Comparison of ENCODE assay signal across 8 cellular contexts in genomic region chr7:91266067-91266930, GRCh38. TPM values are rescaled to one million over a fixed set of nuclear protein-coding genes. Genes with fewer than 3 reads are reported as not detected.
DNase-seq lines count a peak whose midpoint lies in the region; ATAC-seq and TF ChIP-seq lines count a peak whose summit lies in the region.

No MANE protein-coding gene starts in this region.

- TF ChIP-seq CTCF in cardiac fibroblast (IDR thresholded peaks at IDR 0.05; ENCODE audit: low read depth, low read length) (no peak), right lobe of liver (IDR thresholded peaks at IDR 0.05) (no peak), thyroid gland (IDR thresholded peaks at IDR 0.05) (no peak), OCI-LY7 (conservative IDR thresholded peaks at IDR 0.05; ENCODE audit: low read length) (no peak)

- no peaks in the 10 kb centered on the region for H3K9me3 Mint-ChIP-seq in activated CD4-positive, alpha-beta T cell treated with anti-CD3 and anti-CD28 coated beads, Interleukin-2, amount 10 ng/mL, durations not matched to agents 24 days and 14 days

- peak overlapping the region; percentile 89 for H3K4me3 Mint-ChIP-seq in activated CD4-positive, alpha-beta T cell treated with anti-CD3 and anti-CD28 coated beads, Interleukin-2, amount 10 ng/mL, durations not matched to agents 24 days and 14 days

- H3K27ac Mint-ChIP-seq in activated CD4-positive, alpha-beta T cell treated with anti-CD3 and anti-CD28 coated beads, Interleukin-2, amount 10 ng/mL, durations not matched to agents 24 days and 14 days = no peak overlapping the region

- POLR2A ChIA-PET in OCI-LY7 (lab: Charles Lee) = interaction anchor here (0.6 kb wide), 2 partner anchors 690 to 1003 kb away, joined by 3 to 4 read pairs; no protein-coding TSS in a partner anchor

- H3K36me3 Mint-ChIP-seq in activated CD4-positive, alpha-beta T cell treated with anti-CD3 and anti-CD28 coated beads, Interleukin-2, amount 10 ng/mL, durations not matched to agents 24 days and 14 days (ENCODE audit: low read depth) = no peaks in the 10 kb centered on the region

- TF ChIP-seq POLR2A in right lobe of liver (IDR thresholded peaks at IDR 0.05) (no peak), thyroid gland (IDR thresholded peaks at IDR 0.05) (no peak)

- H3K4me1 ChIP-seq in right lobe of liver = peaks cover 0 to 7% (median 0%) of the 10 kb centered on the region in 4 donors
- peaks cover 10 to 14% of the 10 kb centered on the region in 2 donors for H3K4me1 ChIP-seq in thyroid gland
- peaks cover 12% of the 10 kb centered on the region for H3K4me1 ChIP-seq in OCI-LY7 (ENCODE audit: insufficient read depth, low read length, poor library complexity, severe bottlenecking)

- BruUV-seq in OCI-LY7 (replicated peaks; lab: Mats Ljungman, UMichigan) = no TSS peak

- H3K4me2 ChIP-seq in OCI-LY7 (ENCODE audit: low read length) = no peak overlapping the region

- DNase-seq in activated CD4-positive, alpha-beta T cell treated with anti-CD3 and anti-CD28 coated beads, Interleukin-2, amount 10 ng/mL, durations not matched to agents 24 days and 14 days = no peak
- no peak for DNase-seq in activated CD4-positive, alpha-beta T cell treated with anti-CD3 and anti-CD28 coated beads for 1 hour
- DNase-seq in cardiac fibroblast (ENCODE audit: low read depth in 2 of 2) (peak in 1 of 2 donors; percentile 38), right lobe of liver (peak in 2 of 3 donors; percentile 28 to 54), thyroid gland (peak; percentile 76 to 79), foreskin melanocyte (no peak), OCI-LY7 (ENCODE audit: low spot score) (no peak)

- no peaks in the 10 kb centered on the region for H3K9me3 ChIP-seq in right lobe of liver
- no peaks in the 10 kb centered on the region for H3K9me3 ChIP-seq in thyroid gland
- no peaks in the 10 kb centered on the region for H3K9me3 ChIP-seq in OCI-LY7 (ENCODE audit: low read length)

- 33% methylated on average over 18 of the region's 58 CpGs for whole genome bisulfite sequencing in right lobe of liver (ENCODE audit: insufficient coverage, low coverage, low lambda C conversion rate, missing lambda C conversion rate)
- 36 to 42% methylated on average over 53 to 55 of the region's 58 CpGs for WGBS in thyroid gland, 2 donors

- intact Hi-C loops in activated CD4-positive, alpha-beta T cell treated with anti-CD3 and anti-CD28 coated beads, Interleukin-2, amount 10 ng/mL, durations not matched to agents 24 days and 14 days (cut with micrococcal nuclease) = loop anchor here (10.0 kb wide), 1 partner anchor 1179 kb away; the partner anchor contains the start of gene GATAD1
- intact Hi-C loops in right lobe of liver (cut with DNase I) (no loop called here), thyroid gland (cut with DNase I) (no loop called here), OCI-LY7 (cut with micrococcal nuclease; ENCODE audit: unreplicated experiment) (no loop called here)

- peaks cover 33% of the 10 kb centered on the region for H3K27me3 Mint-ChIP-seq in activated CD4-positive, alpha-beta T cell treated with anti-CD3 and anti-CD28 coated beads, Interleukin-2, amount 10 ng/mL, durations not matched to agents 24 days and 14 days

- H3K36me3 ChIP-seq in right lobe of liver (no peaks in the 10 kb centered on the region), thyroid gland (peaks cover 0 to 9% of the 10 kb centered on the region in 2 donors), OCI-LY7 (ENCODE audit: insufficient read depth, low read length) (no peaks in the 10 kb centered on the region)

- H2AFZ ChIP-seq in OCI-LY7 (ENCODE audit: low read length) = no peak overlapping the region

- H3K4me3 ChIP-seq in cardiac fibroblast (replicated peaks in 1 of 2; ENCODE audit: low read depth in 2 of 2, low read length in 2 of 2) (peak overlapping the region; percentile 71 to 72), right lobe of liver (peak overlapping the region in 2 of 3 donors; percentile 79 to 82), thyroid gland (replicated peaks in 1 of 3) (peak overlapping the region; percentile 61 to 85 (median 72)), OCI-LY7 (ENCODE audit: low read depth, low read length, poor library complexity, severe bottlenecking) (no peak overlapping the region)

- H3K9me2 ChIP-seq in OCI-LY7 (ENCODE audit: insufficient read depth, low read length) = no peaks in the 10 kb centered on the region

- no peak for ATAC-seq in right lobe of liver
- no peak for ATAC-seq in GM19328 (IDR thresholded peaks at IDR 0.05; ENCODE audit: unreplicated experiment)

- H3K27me3 ChIP-seq in right lobe of liver = no peaks in the 10 kb centered on the region
- H3K27me3 ChIP-seq in thyroid gland = no peaks in the 10 kb centered on the region

- CTCF ChIA-PET in OCI-LY7 (lab: Charles Lee; ENCODE audit: unreplicated experiment) = no interaction called here

- H3K27ac ChIP-seq in right lobe of liver (peak overlapping the region in 1 of 3 donors; percentile 9), thyroid gland (peak overlapping the region; percentile 96 to 99 (median 99)), OCI-LY7 (ENCODE audit: low read depth, low read length, poor library complexity, severe bottlenecking) (no peak overlapping the region)

- no peaks in the 10 kb centered on the region for H3K79me2 ChIP-seq in OCI-LY7 (ENCODE audit: insufficient read depth, low read depth, low read length)

- no peaks in the 10 kb centered on the region; the same call in 1 of the 2 replicates for H4K20me1 ChIP-seq in OCI-LY7 (ENCODE audit: insufficient read depth, low read length)

- H3K4me1 Mint-ChIP-seq in activated CD4-positive, alpha-beta T cell treated with anti-CD3 and anti-CD28 coated beads, Interleukin-2, amount 10 ng/mL, durations not matched to agents 24 days and 14 days = peaks cover 11% of the 10 kb centered on the region

RNA-seq across cellular contexts. Expression of gene FZD1, which starts 2.1 kb away (rescaled TPM):
- 0.79 and 0.92 TPM in 2 replicates for total RNA-seq in activated CD4-positive, alpha-beta T cell treated with anti-CD3 and anti-CD28 coated beads, Interleukin-2, amount 10 ng/mL, durations not matched to agents 24 days and 14 days
- total RNA-seq in right lobe of liver = 1 to 10 TPM; 1.3 to 2.6 (median 1.6) TPM
- 100 to 1,000 TPM in 3 of 4 donors, 10 to 100 TPM in 1; 66.4 to 127 (median 114) TPM for total RNA-seq in thyroid gland
- total RNA-seq in OCI-LY7 (2014; rRNA removed; shearing (Covaris generic)) = 1.4 and 2.4 TPM in 2 replicates
- 1.1 and 1.3 TPM in 2 replicates for total RNA-seq in OCI-LY7 (2022)

Comparison
In these comparisons a context has a peak if more than half of its experiments do, and no peak if none do; other contexts are left out.
1. DNase-seq: peak in right lobe of liver (2 of 3) and thyroid gland (2 of 2); none in activated CD4-positive, alpha-beta T cell treated with anti-CD3 and anti-CD28 coated beads, Interleukin-2, amount 10 ng/mL, durations not matched to agents 24 days and 14 days (single experiment), activated CD4-positive, alpha-beta T cell treated with anti-CD3 and anti-CD28 coated beads for 1 hour (single experiment), foreskin melanocyte (single experiment) and OCI-LY7 (single experiment).
2. RNA of gene FZD1, which starts 2.1 kb away (total RNA-seq): 66.4 to 127 TPM in thyroid gland; 1.1 to 2.4 TPM in OCI-LY7, 1.3 to 2.6 TPM in right lobe of liver and 0.79 to 0.92 TPM in activated CD4-positive, alpha-beta T cell treated with anti-CD3 and anti-CD28 coated beads, Interleukin-2, amount 10 ng/mL, durations not matched to agents 24 days and 14 days; every median in the first group is over 10 times any median in the second.